ENCODE assay signal across 17 cellular contexts in the genomic region with DNA sequence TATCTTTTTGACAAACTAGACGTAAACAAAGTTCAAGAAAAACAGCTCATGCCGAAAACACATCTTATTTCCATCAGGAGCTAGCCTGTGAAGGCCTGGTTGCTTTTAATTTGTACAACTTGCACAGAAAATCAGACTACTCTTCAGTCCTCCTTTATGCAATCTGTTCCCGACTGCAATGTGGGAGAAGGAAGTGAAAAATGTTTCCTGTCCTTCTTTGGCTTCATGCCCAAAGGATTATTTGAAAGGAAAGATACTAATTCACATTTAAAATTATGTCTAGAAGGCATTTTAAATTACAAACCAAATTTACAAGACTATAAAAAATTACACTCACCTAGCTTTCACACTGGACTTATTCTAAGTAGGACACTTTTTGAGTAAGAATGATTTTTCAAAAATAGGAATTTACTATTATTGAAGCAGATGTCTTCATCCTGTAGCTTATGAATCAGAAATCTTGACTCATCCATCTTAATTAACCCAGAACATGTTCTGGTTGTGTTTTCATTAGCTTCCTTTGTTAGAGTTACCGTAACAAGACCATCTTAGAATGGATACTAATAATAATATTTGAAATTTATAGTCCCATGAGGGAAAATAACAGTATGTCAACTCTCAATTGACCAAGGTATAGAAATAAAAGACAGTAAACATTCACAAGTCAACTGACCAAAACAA.
A peak's percentile ranks its signal among the peaks of the same experiment; 100 is the strongest.
DNase-seq lines count a peak whose midpoint lies in the region; TF ChIP-seq lines count a peak whose summit lies in the region.
"Had no signal": no experiment of that assay in that cellular context is flagged by ENCODE, and none has a peak within 500 bp of the region (broad histone marks: within the 10 kb centered on the region; RNA-seq: fewer than 3 reads in every experiment).

No MANE protein-coding gene starts in this region.

- H3K36me3 ChIP-seq in cardiac muscle cell (no peaks in the 10 kb centered on the region), suprapubic skin (no peaks in the 10 kb centered on the region), stomach (no peaks in the 10 kb centered on the region)

- TF ChIP-seq CTCF in cardiac muscle cell (IDR thresholded peaks at IDR 0.05; ENCODE audit: low read depth, low read length) (no peak), cardiac fibroblast (IDR thresholded peaks at IDR 0.05; ENCODE audit: low read depth, low read length) (no peak), suprapubic skin (IDR thresholded peaks at IDR 0.05) (no peak), stomach (IDR thresholded peaks at IDR 0.05) (no peak)

- no peak for TF ChIP-seq EP300 in suprapubic skin (IDR thresholded peaks at IDR 0.05)
- no peak for TF ChIP-seq EP300 in stomach (IDR thresholded peaks at IDR 0.05)

- TF ChIP-seq POLR2A in suprapubic skin (IDR thresholded peaks at IDR 0.05) = no peak
- no peak for TF ChIP-seq POLR2A in stomach (IDR thresholded peaks at IDR 0.05)

- H3K27me3 ChIP-seq in cardiac muscle cell (no peaks in the 10 kb centered on the region), suprapubic skin (no peaks in the 10 kb centered on the region), stomach (no peaks in the 10 kb centered on the region)

- H3K4me1 ChIP-seq in cardiac muscle cell (ENCODE audit: low read depth) (no peaks in the 10 kb centered on the region), suprapubic skin (no peaks in the 10 kb centered on the region), stomach (peaks cover 0 to 9% (median 3%) of the 10 kb centered on the region in 4 donors)
- H3K4me1 ChIP-seq: Caco-2 had no signal

- DNase-seq in cardiac muscle cell (ENCODE audit: low read depth in 1 of 2, low spot score in 1 of 2) (peak in 1 of 2 donors; percentile 77), cardiac septum (ENCODE audit: low spot score) (no peak), cardiac fibroblast (ENCODE audit: low read depth in 2 of 2) (peak; percentile 72 to 74), iris pigment epithelial cell (ENCODE audit: low read depth) (peak; percentile 75), suprapubic skin (ENCODE audit: low spot score in 2 of 2) (no peak), C1 segment of cervical spinal cord (lab: John Stamatoyannopoulos, UW) (no peak), stomach (no peak), NCI-H2196 treated with DMSO at 0.1 percent for 48 hours (lab: John Stamatoyannopoulos, UW; ENCODE audit: unreplicated experiment) (no peak)
- DNase-seq: activated CD4-positive, alpha-beta T cell treated with anti-CD3 and anti-CD28 coated beads for 48 hours; activated naive CD8-positive, alpha-beta T cell treated with anti-CD3 and anti-CD28 coated beads, Interleukin-2, amount 50 U/mL, for 24 hours; activated T-cell treated with anti-CD3 and anti-CD28 coated beads, Interleukin-2, amount 50 U/mL, for 1 hour; Caco-2; mesendoderm; Right ventricle myocardium superior; small intestine; stimulated activated naive CD4-positive, alpha-beta T cell treated with Interleukin-2 at 50 U/mL for 16 hours; T-helper 9 cell had no signal

- H3K9me3 ChIP-seq in cardiac muscle cell (ENCODE audit: low read depth) (peaks cover 2% of the 10 kb centered on the region), suprapubic skin (no peaks in the 10 kb centered on the region), stomach (peaks cover 0 to 5% (median 2%) of the 10 kb centered on the region in 4 donors)

- intact Hi-C loops in cardiac septum (cut with DNase I) = no loop called here
- intact Hi-C loops in stomach (cut with DNase I; ENCODE audit: low total_unique reads) = no loop called here

- 38% methylated on average over 4 of the region's 4 CpGs for WGBS in suprapubic skin
- 57 to 72% (median 65%) methylated on average over 4 of the region's 4 CpGs for WGBS in stomach, 5 donors

- H3K27ac ChIP-seq in cardiac muscle cell = peak overlapping the region; percentile 18
- peak overlapping the region; percentile 40 for H3K27ac ChIP-seq in suprapubic skin
- H3K27ac ChIP-seq in stomach = no peak overlapping the region

- H3K4me3 ChIP-seq in cardiac muscle cell (no peak overlapping the region), cardiac fibroblast (replicated peaks in 1 of 2; ENCODE audit: low read depth in 2 of 2, low read length in 2 of 2) (no peak overlapping the region), suprapubic skin (no peak overlapping the region), stomach (no peak overlapping the region)

Comparison
In these comparisons a context has a peak if more than half of its experiments do, and no peak if none do; other contexts are left out.
1. DNase-seq: peak in cardiac fibroblast (2 of 2) and iris pigment epithelial cell (single experiment); none in cardiac septum (single experiment), suprapubic skin (0 of 2), C1 segment of cervical spinal cord (0 of 14), stomach (single experiment) and NCI-H2196 treated with DMSO at 0.1 percent for 48 hours (single experiment).
2. H3K27ac ChIP-seq: peak in cardiac muscle cell (single experiment) and suprapubic skin (single experiment); none in stomach (0 of 5).